In the genomic region with DNA sequence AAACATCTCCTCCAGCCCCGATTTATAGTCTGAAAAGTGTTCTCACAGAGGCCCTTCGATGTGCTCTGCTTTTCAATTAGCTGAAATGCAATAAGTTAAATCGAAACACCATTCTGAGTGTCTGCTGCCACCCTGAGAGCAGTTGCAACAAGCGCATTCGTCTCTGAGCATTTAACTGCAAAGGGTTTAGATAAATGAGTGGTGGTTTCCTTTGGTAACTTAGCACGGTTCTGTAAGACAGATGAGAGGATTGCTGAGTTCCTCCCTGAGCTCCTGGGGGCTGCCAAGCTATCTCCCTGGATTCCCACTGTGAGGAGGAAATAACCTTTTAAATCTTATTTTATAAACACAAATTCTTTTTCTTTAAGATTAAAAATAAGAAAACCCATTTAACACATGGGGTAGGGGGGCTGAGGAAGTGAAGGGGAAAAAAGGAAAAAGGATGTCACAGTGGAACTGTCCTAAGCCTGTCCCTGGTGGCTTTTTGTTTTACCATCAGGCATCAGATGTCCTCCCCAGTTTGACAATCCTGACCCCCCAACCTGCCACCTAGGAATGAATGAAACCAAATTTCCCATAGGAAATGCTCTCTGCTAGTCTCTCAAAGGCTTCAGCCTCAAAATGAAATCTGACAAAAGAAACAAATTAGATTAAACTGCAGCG, we compare ENCODE assay signal across 8 cellular contexts. TPM values are rescaled to one million over a fixed set of nuclear protein-coding genes. Genes with fewer than 3 reads are reported as not detected.
DNase-seq lines count a peak whose midpoint lies in the region; ATAC-seq and TF ChIP-seq lines count a peak whose summit lies in the region.

No MANE protein-coding gene starts in this region.

- H3K4me2 ChIP-seq in DOHH2 (ENCODE audit: low read length), result no peak overlapping the region

- no peaks in the 10 kb centered on the region for H3K79me2 ChIP-seq in DOHH2 (ENCODE audit: control insufficient read depth, low read length)

- TF ChIP-seq CTCF in DOHH2 (IDR thresholded peaks at IDR 0.05; ENCODE audit: low read depth, low read length, poor library complexity, severe bottlenecking) (peak; percentile 28), HFFc6 (IDR thresholded peaks at IDR 0.05) (peak; percentile 82), WI38 (IDR thresholded peaks at IDR 0.05; ENCODE audit: low read depth, low read length) (peak; percentile 72)

- H3K4me3 Mint-ChIP-seq in HFFc6, result peak overlapping the region; percentile 68

- H3K4me1 ChIP-seq in DOHH2 (ENCODE audit: control insufficient read depth, low read length), result no peaks in the 10 kb centered on the region

- peak overlapping the region; percentile 72 for H3K27ac Mint-ChIP-seq in HFFc6

- no peaks in the 10 kb centered on the region for H3K36me3 ChIP-seq in DOHH2 (ENCODE audit: control insufficient read depth, low read length)

- no peaks in the 10 kb centered on the region for H3K9me2 ChIP-seq in DOHH2 (replicated peaks; ENCODE audit: control insufficient read depth, low read length)

- H3K4me1 Mint-ChIP-seq in HFFc6 (ENCODE audit: low read depth), result peaks cover 41% of the 10 kb centered on the region

- DNase-seq in HFFc6 (peak; percentile 71), NCI-H2107 treated with DMSO at 0.1 percent for 48 hours (lab: John Stamatoyannopoulos, UW; ENCODE audit: unreplicated experiment) (peak; percentile 52), erythroblast (lab: John Stamatoyannopoulos, UW) (peak; percentile 47), middle frontal gyrus (ENCODE audit: extremely low spot score, low spot score) (peak; percentile 61)

- no peaks in the 10 kb centered on the region for H3K9me3 Mint-ChIP-seq in HFFc6

- no peaks in the 10 kb centered on the region; the same call in 1 of the 2 replicates for H3K27me3 Mint-ChIP-seq in HFFc6 (ENCODE audit: insufficient read depth)

- H4K20me1 ChIP-seq in DOHH2 (ENCODE audit: control insufficient read depth, insufficient read depth, low read depth, low read length), result no peaks in the 10 kb centered on the region

- peaks cover 14% of the 10 kb centered on the region; the same call in 1 of the 2 replicates for H3K27me3 ChIP-seq in DOHH2 (ENCODE audit: control insufficient read depth, low read length)

- H3K27ac ChIP-seq in DOHH2 (ENCODE audit: low read depth, low read length), result no peak overlapping the region
- H3K27ac ChIP-seq in temporal lobe (ENCODE audit: low read depth, low read length), result peak overlapping the region; percentile 28

- no peaks in the 10 kb centered on the region for H3F3A ChIP-seq in DOHH2 (ENCODE audit: control insufficient read depth, insufficient read depth)

- no peak for TF ChIP-seq POLR2A in erythroblast (IDR thresholded peaks at IDR 0.05; ENCODE audit: low read length)

- ATAC-seq in GM18520 (IDR thresholded peaks at IDR 0.05; ENCODE audit: unreplicated experiment), result no peak

- H3K36me3 Mint-ChIP-seq in HFFc6 (ENCODE audit: low read depth), result no peaks in the 10 kb centered on the region

- H3K4me3 ChIP-seq in DOHH2 (ENCODE audit: low read length), result no peak overlapping the region
- no peak overlapping the region for H3K4me3 ChIP-seq in WI38 (ENCODE audit: low read depth, low read length)

- H3K9me3 ChIP-seq in DOHH2 (ENCODE audit: control insufficient read depth, insufficient read depth, low read length), result no peaks in the 10 kb centered on the region

RNA-seq across cellular contexts. Expression of a gene that starts 56.4 kb away (rescaled TPM):
- 10 to 100 TPM; 32.9 to 51.8 (median 48.9) TPM for total RNA-seq in HFFc6 (2021; fragmentation: NEBNext Ultra II Directional; extraction: Animal tissue kit (Norgen Biotek cat#: 25700))
- 77.0 TPM for total RNA-seq in temporal lobe

Comparison
In these comparisons a context has a peak if more than half of its experiments do, and no peak if none do; other contexts are left out.
1. CTCF ChIP-seq: peak in every context shown above with its lines; median percentile 82 in HFFc6; 72 in WI38; 28 in DOHH2.